18 cellular contexts compared by ENCODE assay signal in the genomic region with DNA sequence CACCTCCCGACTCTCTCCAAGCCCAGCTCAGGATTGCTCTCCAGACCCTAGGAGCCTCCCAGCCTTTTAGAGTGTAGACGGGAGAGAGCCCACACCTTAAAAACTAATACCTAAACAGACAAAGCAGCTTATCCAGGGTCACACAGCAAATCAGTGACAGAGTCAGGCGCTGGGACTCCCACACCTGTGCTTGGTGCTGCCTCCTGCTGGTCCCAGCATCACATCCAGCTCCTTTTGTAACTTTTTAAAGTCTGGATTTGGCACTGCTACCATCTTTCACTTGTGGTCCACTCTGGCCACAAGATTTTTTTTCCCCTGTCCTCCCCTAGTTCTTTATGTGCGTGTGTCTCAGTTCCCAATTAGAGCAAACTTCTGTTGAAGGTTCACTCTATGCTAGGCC. TPM values are rescaled to one million over a fixed set of nuclear protein-coding genes. Genes with fewer than 3 reads are reported as not detected.
DNase-seq lines count a peak whose midpoint lies in the region; ATAC-seq, FAIRE-seq and TF ChIP-seq lines count a peak whose summit lies in the region.
"Had no signal": no experiment of that assay in that cellular context is flagged by ENCODE, and none has a peak within 500 bp of the region (broad histone marks: within the 10 kb centered on the region; RNA-seq: fewer than 3 reads in every experiment).

No MANE protein-coding gene starts in this region.

- no peak overlapping the region for H3K27ac ChIP-seq in A549
- H3K27ac ChIP-seq: BLaER1, SK-N-MC had no signal

- peak; percentile 18 to 31; a peak in 2 of 5 replicates for TF ChIP-seq RAD21 in A549 (conservative IDR thresholded peaks at IDR 0.05 in 1 of 2, IDR thresholded peaks at IDR 0.05 in 1 of 2)

- no peak overlapping the region for H3K4me2 ChIP-seq in A549

- no peak for TF ChIP-seq EP300 in A549 (IDR thresholded peaks at IDR 0.05)

- H3K4me3 ChIP-seq in A549 = no peak overlapping the region
- H3K4me3 ChIP-seq in GM12875 (ENCODE audit: low read depth, low read length) = no peak overlapping the region
- no peak overlapping the region for H3K4me3 ChIP-seq in fibroblast of the aortic adventitia (ENCODE audit: low read depth, low read length)
- H3K4me3 ChIP-seq: BLaER1, SK-N-MC had no signal

- DNase-seq in A549 (ENCODE audit: low read depth in 1 of 2, low spot score in 1 of 2) = peak in 1 of 2 experiments; percentile 21
- peak; percentile 56 for DNase-seq in RPMI8226
- no peak for DNase-seq in fibroblast of the aortic adventitia (ENCODE audit: low read depth)
- no peak for DNase-seq in NCI-H187 treated with DMSO at 0.1 percent for 48 hours (lab: John Stamatoyannopoulos, UW)
- no peak for DNase-seq in NCI-H1092 (lab: John Stamatoyannopoulos, UW)
- DNase-seq in stimulated activated naive CD4-positive, alpha-beta T cell (lab: John Stamatoyannopoulos, UW) = no peak
- DNase-seq: activated CD4-positive, CD25-positive, alpha-beta regulatory T cell; activated T-cell treated with anti-CD3 and anti-CD28 coated beads, Interleukin-2, amount 50 U/mL, for 1 hour; hypothalamus; NCI-H1417; NCI-H524; stimulated activated CD4-positive, alpha-beta T cell treated with anti-CD3 and anti-CD28 coated beads, Interleukin-2, amount 100 ng/mL, for 48 hours had no signal

- FAIRE-seq in A549 (lab: Jason Lieb, UNC) = no peak
- FAIRE-seq: endometrium had no signal

- CTCF ChIA-PET in A549 (lab: Yijun Ruan, JAX) = interaction anchor here (0.6 to 2.1 kb wide), 6 partner anchors 12 to 167 kb away, joined by 3 to 8 read pairs (median 4); no protein-coding TSS in a partner anchor

- 0 out of 6 replicates have a peak, but pooled peaks of 1 of the 2 experiments have one; percentile 9 for ATAC-seq in A549
- ATAC-seq in GM21390 (IDR thresholded peaks at IDR 0.05; ENCODE audit: unreplicated experiment) = no peak
- ATAC-seq: stimulated activated memory B cell treated with anti-CD40 and anti-IgM and Interleukin-4, amounts not matched to agents 10 μg/mL and 1 μg/mL and 100 μg/mL, for 72 hours had no signal

- peak; percentile 34; the same call in 2 of the 3 replicates for TF ChIP-seq CTCF in A549 (IDR thresholded peaks at IDR 0.05)
- TF ChIP-seq CTCF in GM12875 (IDR thresholded peaks at IDR 0.05; ENCODE audit: borderline replicate concordance, insufficient read depth, low read depth, low read length) = peak; percentile 33; the same call in 1 of the 2 replicates
- TF ChIP-seq CTCF in fibroblast of the aortic adventitia (IDR thresholded peaks at IDR 0.05; ENCODE audit: insufficient read depth, low read length) = peak; percentile 34

- no peaks in the 10 kb centered on the region; the same call in 2 of the 3 replicates for H3K4me1 ChIP-seq in A549

- TF ChIP-seq POLR2A in A549 (IDR thresholded peaks at IDR 0.05; ENCODE audit: low read length) = no peak

- WGBS in A549 (ENCODE audit: missing lambda C conversion rate) = 77% methylated on average over 4 of the region's 4 CpGs

- H3K9me3 ChIP-seq in A549 = no peaks in the 10 kb centered on the region
- H3K9me3 ChIP-seq: BLaER1 had no signal

- POLR2A ChIA-PET in A549 (lab: Yijun Ruan, JAX) = no interaction called here

TF ChIP-seq in A549, 52 proteins besides CTCF, POLR2A, EP300 and RAD21:
- TF ChIP-seq, protein P1, sequence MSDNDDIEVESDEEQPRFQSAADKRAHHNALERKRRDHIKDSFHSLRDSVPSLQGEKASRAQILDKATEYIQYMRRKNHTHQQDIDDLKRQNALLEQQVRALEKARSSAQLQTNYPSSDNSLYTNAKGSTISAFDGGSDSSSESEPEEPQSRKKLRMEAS (IDR thresholded peaks at IDR 0.05) = no peak
- peak; percentile 36; the same call in 1 of the 3 replicates for TF ChIP-seq SMC3 (IDR thresholded peaks at IDR 0.05)
TF ChIP-seq in A549: peak in this region for 1.

RNA-seq across cellular contexts. Expression of a gene that starts 4.7 kb away (rescaled TPM):
- polyA plus RNA-seq in A549 (2011; rRNA removed) (0.44 and 0.54 TPM in 2 replicates), A549 (2017; fragmentation: RNase III; extraction: RNeasy Plus Mini Kit Qiagen cat#74134 plus additional on column Dnase treatment) (0.27 to 0.49 TPM (median 0.45 TPM) in 3 replicates)
- 0.28 and 0.41 TPM in 2 replicates for polyA plus RNA-seq in A549 (2012; cell fraction: cytosol; rRNA removed)
- polyA plus RNA-seq in A549 (2012; cell fraction: nucleus; rRNA removed) = 0.58 and 0.80 TPM in 2 replicates
- polyA minus RNA-seq in A549 (2011; rRNA and poly(A)+ RNA removed) = 0.08 and 0.68 TPM in 2 replicates
- total RNA-seq in fibroblast of the aortic adventitia (ENCODE audit: low replicate concordance) = 0.36 TPM in 1 of 2 replicates, not detected in the other
